1 cellular context compared by ENCODE assay signal in the genomic region with DNA sequence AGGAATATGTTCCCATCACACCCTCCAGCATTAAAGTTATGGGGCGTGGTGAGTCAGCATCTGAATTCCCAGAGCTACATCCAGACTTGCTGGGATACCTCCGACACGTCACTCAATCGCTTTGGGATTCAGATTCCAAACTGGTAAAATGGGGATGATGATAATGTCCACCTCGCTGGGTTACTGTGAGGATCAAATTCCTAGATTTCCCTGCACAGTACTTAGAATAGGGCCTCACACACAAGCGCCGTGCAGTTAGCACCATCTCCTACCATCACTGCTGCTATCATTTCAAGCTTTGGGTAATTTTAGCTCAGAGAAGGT.
TF ChIP-seq lines count a peak whose summit lies in the region.

No MANE protein-coding gene starts in this region.

TF ChIP-seq in IMR-90, 13 proteins besides CTCF, POLR2A, EP300 and RAD21 (continued from another document):
- TF ChIP-seq MXI1 (IDR thresholded peaks at IDR 0.05; ENCODE audit: borderline replicate concordance, low read depth, low read length) (no peak), SMC3 (IDR thresholded peaks at IDR 0.05; ENCODE audit: low read depth, low read length) (no peak), CHD1 (IDR thresholded peaks at IDR 0.05; ENCODE audit: low read depth, low read length) (no peak), ELK1 (IDR thresholded peaks at IDR 0.05; ENCODE audit: borderline replicate concordance, low read depth, low read length) (no peak), MAZ (IDR thresholded peaks at IDR 0.05; ENCODE audit: borderline replicate concordance, low read depth, low read length) (no peak), USF2 (IDR thresholded peaks at IDR 0.05; ENCODE audit: low read depth, low read length) (no peak), RFX5 (IDR thresholded peaks at IDR 0.05; ENCODE audit: low read depth, low read length) (no peak), MAFK (IDR thresholded peaks at IDR 0.05; ENCODE audit: low read depth, low read length) (no peak), FOS (IDR thresholded peaks at IDR 0.05; ENCODE audit: low read depth, low read length) (no peak), BHLHE40 (IDR thresholded peaks at IDR 0.05; ENCODE audit: low read depth, low read length) (no peak)
